In genomic region chr5:33401482-33402390, GRCh38 we compare ENCODE assay signal across 13 cellular contexts. TPM values are rescaled to one million over a fixed set of nuclear protein-coding genes. Genes with fewer than 3 reads are reported as not detected.
DNase-seq lines count a peak whose midpoint lies in the region; ATAC-seq, FAIRE-seq and TF ChIP-seq lines count a peak whose summit lies in the region.
"Had no signal": no experiment of that assay in that cellular context is flagged by ENCODE, and none has a peak within 500 bp of the region (broad histone marks: within the 10 kb centered on the region; RNA-seq: fewer than 3 reads in every experiment).

No MANE protein-coding gene starts in this region.

- CTCF ChIA-PET in BJ (lab: Yijun Ruan, JAX), result interaction anchor here (0.6 to 0.7 kb wide), 3 partner anchors 17 to 677 kb away, joined by 3 read pairs; no protein-coding TSS in a partner anchor

- no peak overlapping the region for H3K4me3 ChIP-seq in BJ (ENCODE audit: low read depth, low read length)
- no peak overlapping the region for H3K4me3 ChIP-seq in bronchial epithelial cell (ENCODE audit: low read depth, low read length)

- DNase-seq in BJ (ENCODE audit: low read depth) (peak; percentile 78), HS-5 (ENCODE audit: low read depth) (peak; percentile 82), bronchial epithelial cell (ENCODE audit: low read depth) (peak; percentile 79), kidney tubule cell (ENCODE audit: low spot score) (peak; percentile 94), DMS53 treated with DMSO at 0.1 percent for 48 hours (lab: John Stamatoyannopoulos, UW; ENCODE audit: unreplicated experiment) (no peak)
- DNase-seq in activated CD4-positive, alpha-beta T cell treated with anti-CD3 and anti-CD28 coated beads, Interleukin-2, amount 50 U/mL, for 48 hours, result no peak
- no peak for DNase-seq in stimulated activated naive CD4-positive, alpha-beta T cell treated with Interleukin-2 at 50 U/mL for 16 hours (lab: John Stamatoyannopoulos, UW)
- DNase-seq: CD4-positive, CD25-positive, alpha-beta regulatory T cell; cortex of kidney; naive B cell; NCI-H1694; RPMI8226 had no signal

- no peak for FAIRE-seq in bronchial epithelial cell (lab: Jason Lieb, UNC)

- H3K36me3 ChIP-seq in BJ (ENCODE audit: control insufficient read depth, insufficient read depth, low read length) (no peaks in the 10 kb centered on the region), bronchial epithelial cell (ENCODE audit: control insufficient read depth, insufficient read depth, low read length) (no peaks in the 10 kb centered on the region)

- H3K27me3 ChIP-seq in BJ (ENCODE audit: control insufficient read depth, insufficient read depth, low read length) (no peaks in the 10 kb centered on the region), bronchial epithelial cell (ENCODE audit: control insufficient read depth, insufficient read depth, low read length) (no peaks in the 10 kb centered on the region)

- no peak for ATAC-seq in HG03378 (IDR thresholded peaks at IDR 0.05; ENCODE audit: unreplicated experiment)

- POLR2A ChIA-PET in BJ (lab: Charles Lee), result no interaction called here

- TF ChIP-seq CTCF in BJ (IDR thresholded peaks at IDR 0.05; ENCODE audit: insufficient read depth, low read depth, low read length) (no peak), bronchial epithelial cell (IDR thresholded peaks at IDR 0.05; ENCODE audit: insufficient read depth, low read length, severe bottlenecking) (no peak)

RNA-seq across cellular contexts. Expression of gene TARS1, which starts 39.0 kb away (rescaled TPM):
- 121 and 228 TPM in 2 replicates for polyA plus RNA-seq in BJ (2011; rRNA removed)
- polyA minus RNA-seq in BJ (2011; rRNA and poly(A)+ RNA removed), result 73.8 and 93.2 TPM in 2 replicates
- 407 and 523 TPM in 2 replicates for total RNA-seq in bronchial epithelial cell

Comparison
In these comparisons a context has a peak if more than half of its experiments do, and no peak if none do; other contexts are left out.
1. DNase-seq: peak in BJ (single experiment), HS-5 (single experiment), bronchial epithelial cell (single experiment) and kidney tubule cell (single experiment); none in activated CD4-positive, alpha-beta T cell treated with anti-CD3 and anti-CD28 coated beads, Interleukin-2, amount 50 U/mL, for 48 hours (0 of 2), DMS53 treated with DMSO at 0.1 percent for 48 hours (single experiment) and stimulated activated naive CD4-positive, alpha-beta T cell treated with Interleukin-2 at 50 U/mL for 16 hours (single experiment).